8 cellular contexts compared by ENCODE assay signal in the genomic region with DNA sequence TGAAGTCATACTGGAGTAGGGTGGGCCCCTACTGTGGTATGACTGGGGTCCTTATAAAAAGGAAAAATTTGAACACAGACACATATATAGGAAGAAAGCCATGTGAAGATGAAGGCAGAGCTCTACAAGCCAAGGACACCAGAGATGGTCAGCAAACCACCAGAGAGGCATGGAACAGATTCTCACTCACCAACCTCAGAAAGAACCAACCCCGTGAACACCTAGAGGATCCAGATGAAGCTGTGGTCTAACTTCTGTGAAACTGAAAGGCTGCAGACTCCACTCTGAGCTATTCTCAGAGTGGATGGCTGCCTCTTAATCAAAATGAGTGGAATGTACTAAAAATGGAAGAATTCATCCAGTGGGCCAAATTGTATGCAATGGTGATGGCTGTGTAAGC.
"Had no signal": no experiment of that assay in that cellular context is flagged by ENCODE, and none has a peak within 500 bp of the region (broad histone marks: within the 10 kb centered on the region; RNA-seq: fewer than 3 reads in every experiment).

No MANE protein-coding gene starts in this region.

- H3K27ac Mint-ChIP-seq: HFFc6 had no signal

- H3K4me3 ChIP-seq: GM23248, HAP-1 had no signal

- H3K36me3 ChIP-seq: HAP-1 had no signal

- H3K4me1 ChIP-seq: HAP-1 had no signal

- H3K36me3 Mint-ChIP-seq: IgD-negative memory B cell had no signal

- DNase-seq: GM23248, GOT3, H7, HFFc6, KBM-7 had no signal

- H2AFZ ChIP-seq: GM23248 had no signal

- H3K4me3 Mint-ChIP-seq: HFFc6, IgD-negative memory B cell had no signal

- H3K9me3 ChIP-seq: HAP-1 had no signal

- H3K27ac ChIP-seq: GM23248, HL-60 had no signal

- H3K9ac ChIP-seq: GM23248 had no signal
